ENCODE assay signal across 8 cellular contexts in the genomic region with DNA sequence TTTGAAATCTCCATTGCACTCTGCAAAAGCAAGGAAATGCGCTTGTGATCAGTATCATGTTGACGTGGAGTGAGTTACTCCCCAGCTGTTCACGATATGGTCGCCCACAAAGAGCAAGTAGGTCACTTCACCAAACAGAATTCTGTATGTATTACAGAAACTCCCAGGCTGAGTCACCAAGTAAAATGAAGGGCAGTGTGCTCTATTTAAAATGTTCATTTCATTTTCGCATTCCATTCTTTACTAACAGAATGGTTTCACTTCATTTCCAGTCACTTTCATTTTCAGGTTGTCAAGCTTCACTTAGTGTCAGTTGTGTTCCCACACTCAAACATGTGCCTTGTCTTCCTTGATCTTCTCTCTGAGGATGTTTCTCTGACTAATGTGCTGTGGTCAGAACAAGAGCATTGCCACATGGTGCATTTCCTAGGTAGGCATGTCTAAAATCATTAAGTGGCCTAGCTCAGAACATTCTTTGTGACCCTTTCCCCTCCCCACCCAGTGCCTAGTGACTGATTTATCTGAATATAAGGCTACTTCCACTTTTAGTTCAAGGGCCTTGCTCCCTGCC.
DNase-seq lines count a peak whose midpoint lies in the region; ATAC-seq and TF ChIP-seq lines count a peak whose summit lies in the region.

No MANE protein-coding gene starts in this region.

- no peak for TF ChIP-seq POLR2A in spleen (IDR thresholded peaks at IDR 0.05)

- H3K4me3 ChIP-seq in HFF-Myc (replicated peaks; ENCODE audit: low read depth, low read length) (no peak overlapping the region), cardiac muscle cell (no peak overlapping the region), spleen (peak overlapping the region in 4 of 8 donors; percentile 10 to 50 (median 19))

- DNase-seq in HFF-Myc (ENCODE audit: extremely low read depth, low read depth) (peak; percentile 100), MV-4-11 (lab: John Stamatoyannopoulos, UW) (peak; percentile 99), cardiac muscle cell (ENCODE audit: low read depth in 1 of 2, low spot score in 1 of 2) (peak; percentile 29 to 94), spleen (no peak), hippocampal formation (lab: John Stamatoyannopoulos, UW) (no peak), NCI-H526 (lab: John Stamatoyannopoulos, UW) (no peak)
- DNase-seq in activated T-helper 9 cell treated with anti-CD3 and anti-CD28 coated beads, Interleukin-2, amount 50 U/mL, for 16 hours (ENCODE audit: low read depth) = peak; percentile 24

- H3K9me3 ChIP-seq in cardiac muscle cell (ENCODE audit: low read depth) = no peaks in the 10 kb centered on the region
- no peaks in the 10 kb centered on the region for H3K9me3 ChIP-seq in spleen

- H3K4me1 ChIP-seq in cardiac muscle cell (ENCODE audit: low read depth) = peaks cover 6% of the 10 kb centered on the region
- peaks cover 21 to 69% (median 38%) of the 10 kb centered on the region in 6 donors for H3K4me1 ChIP-seq in spleen

- TF ChIP-seq CTCF in HFF-Myc (IDR thresholded peaks at IDR 0.05; ENCODE audit: low read depth, low read length, missing control alignments) = no peak
- no peak for TF ChIP-seq CTCF in cardiac muscle cell (IDR thresholded peaks at IDR 0.05; ENCODE audit: low read depth, low read length)
- TF ChIP-seq CTCF in spleen (IDR thresholded peaks at IDR 0.05 in 8 of 11, conservative IDR thresholded peaks at IDR 0.05 in 3 of 11) = no peak

- H3K27me3 ChIP-seq in cardiac muscle cell = no peaks in the 10 kb centered on the region
- H3K27me3 ChIP-seq in spleen (replicated peaks in 1 of 7) = no peaks in the 10 kb centered on the region

- no peaks in the 10 kb centered on the region for H3K36me3 ChIP-seq in cardiac muscle cell
- H3K36me3 ChIP-seq in spleen = no peaks in the 10 kb centered on the region

- peak; percentile 91 for ATAC-seq in GM18502 (IDR thresholded peaks at IDR 0.05; ENCODE audit: poor library complexity, unreplicated experiment)

- H3K27ac ChIP-seq in cardiac muscle cell = peak overlapping the region; percentile 24
- peak overlapping the region; percentile 59 to 82 (median 76) for H3K27ac ChIP-seq in spleen

- intact Hi-C loops in spleen (cut with DNase I; ENCODE audit: low total_unique reads) = no loop called here

- 15 to 27% (median 22%) methylated on average over 5 of the region's 5 CpGs for WGBS in spleen, 5 donors

Comparison
In these comparisons a context has a peak if more than half of its experiments do, and no peak if none do; other contexts are left out.
1. DNase-seq: peak in HFF-Myc (single experiment), MV-4-11 (single experiment), activated T-helper 9 cell treated with anti-CD3 and anti-CD28 coated beads, Interleukin-2, amount 50 U/mL, for 16 hours (single experiment) and cardiac muscle cell (2 of 2); none in spleen (single experiment), hippocampal formation (0 of 2) and NCI-H526 (0 of 2).